Comparison of ENCODE assay signal across 8 cellular contexts in genomic region chr12:10722502-10722904, GRCh38. TPM values are rescaled to one million over a fixed set of nuclear protein-coding genes. Genes with fewer than 3 reads are reported as not detected.
DNase-seq lines count a peak whose midpoint lies in the region; ATAC-seq and TF ChIP-seq lines count a peak whose summit lies in the region.

No MANE protein-coding gene starts in this region.

- intact Hi-C loops in heart left ventricle (cut with DNase I), result loop anchor here in 9 of 10 donors (2.0 to 10.0 kb wide), 10 partner anchors 26 to 518 kb away; partner anchors contain the start of genes MAGOHB (in 6 of the 9) and GABARAPL1 (in 5 of the 9)

- no peak for TF ChIP-seq POLR2A in heart left ventricle (IDR thresholded peaks at IDR 0.05)

- no peaks in the 10 kb centered on the region for H3K9me3 ChIP-seq in heart left ventricle

- peaks cover 39% of the 10 kb centered on the region for H3K4me1 Mint-ChIP-seq in activated naive CD8-positive, alpha-beta T cell treated with anti-CD3 and anti-CD28 coated beads for 36 hours

- peak overlapping the region; percentile 99 for H3K27ac Mint-ChIP-seq in activated naive CD8-positive, alpha-beta T cell treated with anti-CD3 and anti-CD28 coated beads for 36 hours

- peak overlapping the region; percentile 77 to 100 (median 92) for H3K4me3 ChIP-seq in heart left ventricle

- H3K36me3 Mint-ChIP-seq in activated naive CD8-positive, alpha-beta T cell treated with anti-CD3 and anti-CD28 coated beads for 36 hours, result peaks cover 38% of the 10 kb centered on the region

- peaks cover 13 to 53% (median 45%) of the 10 kb centered on the region in 12 donors for H3K4me1 ChIP-seq in heart left ventricle

- peaks cover 0 to 10% (median 0%) of the 10 kb centered on the region in 9 donors for H3K36me3 ChIP-seq in heart left ventricle

- 0% methylated on average over 28 to 36 of the region's 36 CpGs for WGBS in heart left ventricle, 4 donors

- peak in 6 of 12 donors; percentile 2 to 30 (median 20) for TF ChIP-seq CTCF in heart left ventricle (IDR thresholded peaks at IDR 0.05)

- H3K27ac ChIP-seq in heart left ventricle, result peak overlapping the region; percentile 92 to 100 (median 98)

- H3K27me3 ChIP-seq in heart left ventricle, result peaks cover 0 to 5% (median 0%) of the 10 kb centered on the region in 9 donors

- peaks cover 25% of the 10 kb centered on the region for H3K27me3 Mint-ChIP-seq in activated naive CD8-positive, alpha-beta T cell treated with anti-CD3 and anti-CD28 coated beads for 36 hours

- ATAC-seq in HG02885 (IDR thresholded peaks at IDR 0.05; ENCODE audit: poor library complexity, unreplicated experiment) (peak; percentile 52), heart left ventricle (peak in 3 of 4 donors; percentile 14 to 60 (median 57))

- H3K9me3 Mint-ChIP-seq in activated naive CD8-positive, alpha-beta T cell treated with anti-CD3 and anti-CD28 coated beads for 36 hours, result no peaks in the 10 kb centered on the region

- DNase-seq in NOMO-1 (lab: John Stamatoyannopoulos, UW; ENCODE audit: unreplicated experiment in 2 of 2) (peak; percentile 5 to 53), NOMO-1 treated with dmso at 0.1 percent for 144 hours (lab: John Stamatoyannopoulos, UW; ENCODE audit: unreplicated experiment) (no peak), RKO (ENCODE audit: low spot score) (peak; percentile 75), heart left ventricle (peak; percentile 33 to 70 (median 53)), retina (peak; percentile 81), NCI-H446 treated with DMSO at 0.1 percent for 48 hours (lab: John Stamatoyannopoulos, UW) (no peak)
- peak; percentile 70 for DNase-seq in activated naive CD8-positive, alpha-beta T cell treated with anti-CD3 and anti-CD28 coated beads for 36 hours

- peak overlapping the region; percentile 99 for H3K4me3 Mint-ChIP-seq in activated naive CD8-positive, alpha-beta T cell treated with anti-CD3 and anti-CD28 coated beads for 36 hours

RNA-seq across cellular contexts. Expression of gene YBX3, which starts 0.6 kb away (rescaled TPM):
- 100 to 1,000 TPM; 276 to 279 TPM for total RNA-seq in activated naive CD8-positive, alpha-beta T cell treated with anti-CD3 and anti-CD28 coated beads for 36 hours
- total RNA-seq in heart left ventricle, result 1,000 to 10,000 TPM in 2 of 9 donors, 100 to 1,000 TPM in 7; 399 to 2,225 (median 790) TPM
- 1,000 to 10,000 TPM in 1 of 2 donors, 100 to 1,000 TPM in 1; 429 to 1,753 TPM for polyA plus RNA-seq in heart left ventricle

RNA-seq across cellular contexts. Expression of gene STYK1, which starts 48.7 kb away (rescaled TPM):
- under 1 TPM; 0.46 to 0.56 TPM for total RNA-seq in activated naive CD8-positive, alpha-beta T cell treated with anti-CD3 and anti-CD28 coated beads for 36 hours
- under 1 TPM in 1 of 9 donors, not detected in 8; 0.21 TPM for total RNA-seq in heart left ventricle
- under 1 TPM in 1 of 2 donors, not detected in 1; 0.01 TPM for polyA plus RNA-seq in heart left ventricle

Comparison
In these comparisons a context has a peak if more than half of its experiments do, and no peak if none do; other contexts are left out.
1. DNase-seq: peak in NOMO-1 (2 of 2), RKO (single experiment), activated naive CD8-positive, alpha-beta T cell treated with anti-CD3 and anti-CD28 coated beads for 36 hours (single experiment), heart left ventricle (5 of 5) and retina (single experiment); none in NOMO-1 treated with dmso at 0.1 percent for 144 hours (single experiment) and NCI-H446 treated with DMSO at 0.1 percent for 48 hours (single experiment).